ENCODE assay signal across 26 cellular contexts in genomic region chrX:57977992-57978391, GRCh38.
A peak's percentile ranks its signal among the peaks of the same experiment; 100 is the strongest.
DNase-seq lines count a peak whose midpoint lies in the region; ATAC-seq, FAIRE-seq and TF ChIP-seq lines count a peak whose summit lies in the region.
"Had no signal": no experiment of that assay in that cellular context is flagged by ENCODE, and none has a peak within 500 bp of the region (broad histone marks: within the 10 kb centered on the region; RNA-seq: fewer than 3 reads in every experiment).

No MANE protein-coding gene starts in this region.

- FAIRE-seq in HepG2 (lab: Jason Lieb, UNC), result peak; percentile 76
- FAIRE-seq: bronchial epithelial cell, frontal cortex, keratinocyte had no signal

- peak; percentile 9 for DNase-seq in NCI-H82 (lab: John Stamatoyannopoulos, UW)
- DNase-seq in NCI-H82 treated with DMSO at 0.1 percent for 48 hours (lab: John Stamatoyannopoulos, UW; ENCODE audit: unreplicated experiment), result no peak
- DNase-seq in PC-3, result peak; percentile 39
- peak; percentile 0 for DNase-seq in HepG2 (ENCODE audit: low spot score)
- no peak for DNase-seq in NK-92 (lab: John Stamatoyannopoulos, UW; ENCODE audit: unreplicated experiment)
- DNase-seq: activated CD4-positive, alpha-beta T cell treated with anti-CD3 and anti-CD28 coated beads for 1 hour; activated CD8-positive, alpha-beta T cell treated with anti-CD3 and anti-CD28 coated beads, Interleukin-2, amount 10 ng/mL, durations not matched to agents 7 days and 5 days; activated naive CD4-positive, alpha-beta T cell; activated T-cell treated with anti-CD3 and anti-CD28 coated beads, Interleukin-2, amount 50 U/mL, for 24 hours; amniotic stem cell; colonic mucosa; effector memory CD8-positive, alpha-beta T cell; GF-D8; NCI-H2171; NCI-H69; SW 1271 had no signal

- H3K9me2 ChIP-seq in PC-3 (replicated peaks; ENCODE audit: low read length), result no peaks in the 10 kb centered on the region

- CTCF ChIA-PET in PC-3 (lab: Charles Lee) (no interaction called here), HepG2 (lab: Yijun Ruan, JAX; ENCODE audit: low intra/inter-chr PET ratio, low total read pairs) (no interaction called here)

- H3K27me3 ChIP-seq in PC-3 (ENCODE audit: low read length) (no peaks in the 10 kb centered on the region), HepG2 (ENCODE audit: control insufficient read depth in 1 of 2, insufficient read depth in 2 of 2, low read length in 2 of 2) (no peaks in the 10 kb centered on the region)
- H3K27me3 ChIP-seq: colonic mucosa, esophagus muscularis mucosa, neural progenitor cell had no signal

- no peaks in the 10 kb centered on the region for H4K20me1 ChIP-seq in PC-3 (ENCODE audit: low read length)
- H4K20me1 ChIP-seq in HepG2 (ENCODE audit: insufficient read depth, low read length), result no peaks in the 10 kb centered on the region

- TF ChIP-seq CTCF in LNCAP (IDR thresholded peaks at IDR 0.05) (peak; percentile 12; the same call in 1 of the 2 replicates), PC-3 (conservative IDR thresholded peaks at IDR 0.05; ENCODE audit: low read depth, low read length) (peak; percentile 33; the same call in 1 of the 2 replicates), HepG2 (CRISPR knock-in tag; IDR thresholded peaks at IDR 0.05) (0 out of 2 replicates have a peak, but pooled peaks have one; percentile 12)

- intact Hi-C loops in PC-3 (cut with micrococcal nuclease) (no loop called here), HepG2 (cut with micrococcal nuclease; ENCODE audit: unreplicated experiment) (loop anchor here (2.0 kb wide), 1 partner anchor 49 kb away; no protein-coding TSS in a partner anchor)

- H2AFZ ChIP-seq in PC-3 (ENCODE audit: low read length), result no peak overlapping the region
- H2AFZ ChIP-seq in HepG2 (ENCODE audit: low read length), result no peak overlapping the region
- H2AFZ ChIP-seq: neural progenitor cell had no signal

- H3K27ac ChIP-seq in PC-3 (ENCODE audit: low read length), result no peak overlapping the region
- H3K27ac ChIP-seq in HepG2 (ENCODE audit: extremely low read length, insufficient read depth, low read length), result no peak overlapping the region
- H3K27ac ChIP-seq: colonic mucosa, esophagus muscularis mucosa, neural progenitor cell had no signal

- H3K4me3 ChIP-seq in PC-3 (ENCODE audit: low read length) (no peak overlapping the region), HepG2 (replicated peaks in 1 of 3; ENCODE audit: insufficient read depth in 1 of 3, low read depth in 2 of 3, low read length in 3 of 3) (no peak overlapping the region)
- H3K4me3 ChIP-seq: colonic mucosa, esophagus muscularis mucosa, HAP-1, lung, neural progenitor cell had no signal

- no peak for TF ChIP-seq RAD21 in HepG2 (CRISPR knock-in tag; IDR thresholded peaks at IDR 0.05)

- POLR2A ChIA-PET in PC-3 (lab: Charles Lee; ENCODE audit: unreplicated experiment), result no interaction called here
- POLR2A ChIA-PET in HepG2 (lab: Yijun Ruan, JAX), result no interaction called here

- no peaks in the 10 kb centered on the region for H3F3A ChIP-seq in PC-3 (ENCODE audit: low read length, unreplicated experiment)

- BruUV-seq in PC-3 (replicated peaks; lab: Mats Ljungman, UMichigan) (no TSS peak), HepG2 (replicated peaks; lab: Mats Ljungman, UMichigan) (no TSS peak)

- in situ Hi-C loops in HepG2 (cut with HindIII; ENCODE audit: extremely low pct_ligation_motif_present, low pct_unique_long_range_greater_than_20kb), result no loop called here

- H3K4me2 ChIP-seq in PC-3 (ENCODE audit: low read length) (no peak overlapping the region), HepG2 (ENCODE audit: low read depth, low read length) (no peak overlapping the region)
- H3K4me2 ChIP-seq: neural progenitor cell had no signal

- TF ChIP-seq POLR2A in HepG2 (IDR thresholded peaks at IDR 0.05; ENCODE audit: insufficient read depth in 1 of 2, low read depth in 2 of 2, low read length in 2 of 2), result no peak

- ATAC-seq in PC-3 (no peak), HepG2 (peak; percentile 64; the same call in 2 of the 3 replicates), HG03025 (IDR thresholded peaks at IDR 0.05; ENCODE audit: low FRiP score, unreplicated experiment) (no peak), HG02870 (IDR thresholded peaks at IDR 0.05; ENCODE audit: unreplicated experiment) (no peak)
- ATAC-seq: activated CD8-positive, alpha-beta T cell treated with anti-CD3 and anti-CD28 coated beads, Interleukin-2, amount 10 ng/mL, durations not matched to agents 7 days and 5 days; effector memory CD8-positive, alpha-beta T cell had no signal

- 0% methylated on average over 1 of the region's 6 CpGs for WGBS in HepG2 (ENCODE audit: low lambda C conversion rate)

- H3K9ac ChIP-seq in PC-3 (ENCODE audit: low read length) (no peak overlapping the region), HepG2 (ENCODE audit: insufficient read depth, low read depth, low read length) (no peak overlapping the region)
- H3K9ac ChIP-seq: neural progenitor cell had no signal

- H3K4me1 ChIP-seq in PC-3 (ENCODE audit: insufficient read depth, low read length), result no peaks in the 10 kb centered on the region
- no peaks in the 10 kb centered on the region for H3K4me1 ChIP-seq in HepG2 (ENCODE audit: insufficient read depth, low read length)
- H3K4me1 ChIP-seq: colonic mucosa, esophagus muscularis mucosa, HAP-1, neural progenitor cell had no signal

- H3K79me2 ChIP-seq in PC-3 (ENCODE audit: low read length) (no peaks in the 10 kb centered on the region), HepG2 (ENCODE audit: insufficient read depth, low read length) (no peaks in the 10 kb centered on the region)

- H3K9me3 ChIP-seq in PC-3 (ENCODE audit: low read length) (no peaks in the 10 kb centered on the region), HepG2 (ENCODE audit: low read length) (no peaks in the 10 kb centered on the region)
- H3K9me3 ChIP-seq: colonic mucosa, esophagus muscularis mucosa, HAP-1 had no signal

- no peaks in the 10 kb centered on the region for H3K36me3 ChIP-seq in PC-3 (ENCODE audit: low read depth, low read length)
- H3K36me3 ChIP-seq in HepG2 (replicated peaks in 1 of 2; ENCODE audit: control insufficient read depth in 1 of 2, insufficient read depth in 2 of 2, low read length in 2 of 2), result no peaks in the 10 kb centered on the region
- H3K36me3 ChIP-seq: colonic mucosa, esophagus muscularis mucosa, HAP-1, neural progenitor cell had no signal

- no peak for TF ChIP-seq EP300 in HepG2 (IDR thresholded peaks at IDR 0.05; ENCODE audit: low read depth in 2 of 2, low read length in 2 of 2)
- no peak for TF ChIP-seq EP300 in HepG2 (CRISPR knock-in tag; IDR thresholded peaks at IDR 0.05; ENCODE audit: borderline replicate concordance)

TF ChIP-seq in HepG2, 621 proteins besides CTCF, POLR2A, EP300 and RAD21:
- TF ChIP-seq STAG1 (CRISPR knock-in tag; IDR thresholded peaks at IDR 0.05) (peak; percentile 27), ZNF792 (CRISPR knock-in tag; IDR thresholded peaks at IDR 0.05) (no peak), FOXA1 (IDR thresholded peaks at IDR 0.05) (no peak), FOXA1 (CRISPR knock-in tag; IDR thresholded peaks at IDR 0.05) (no peak), ZNF281 (CRISPR knock-in tag; IDR thresholded peaks at IDR 0.05; ENCODE audit: borderline replicate concordance) (no peak), ZKSCAN1 (IDR thresholded peaks at IDR 0.05; ENCODE audit: low read length) (no peak), ZNF331 (CRISPR knock-in tag; IDR thresholded peaks at IDR 0.05) (no peak), ZBTB38 (CRISPR knock-in tag; IDR thresholded peaks at IDR 0.05) (no peak)

Comparison
In these comparisons a context has a peak if more than half of its experiments do, and no peak if none do; other contexts are left out.
1. DNase-seq: peak in NCI-H82 (single experiment), PC-3 (single experiment) and HepG2 (single experiment); none in NCI-H82 treated with DMSO at 0.1 percent for 48 hours (single experiment) and NK-92 (single experiment).
2. Peak in every context shown above with its lines, with median percentiles within 50 percentile points of each other: CTCF ChIP-seq.